ENCODE assay signal across 24 cellular contexts in genomic region chr5:166907314-166907713, GRCh38.
DNase-seq lines count a peak whose midpoint lies in the region; ATAC-seq and TF ChIP-seq lines count a peak whose summit lies in the region.
"Had no signal": no experiment of that assay in that cellular context is flagged by ENCODE, and none has a peak within 500 bp of the region (broad histone marks: within the 10 kb centered on the region; RNA-seq: fewer than 3 reads in every experiment).

No MANE protein-coding gene starts in this region.

- H3K4me1 ChIP-seq in SK-N-SH (ENCODE audit: control insufficient read depth in 1 of 2, insufficient read depth in 2 of 2, low read depth in 1 of 2, low read length in 1 of 2) (no peaks in the 10 kb centered on the region), mammary epithelial cell (ENCODE audit: insufficient read depth, low read length) (peaks cover 18% of the 10 kb centered on the region), foreskin keratinocyte (peaks cover 3% of the 10 kb centered on the region), Peyer's patch (no peaks in the 10 kb centered on the region)
- H3K4me1 ChIP-seq: BLaER1 had no signal

- H3K9me2 ChIP-seq in SK-N-SH, result no peaks in the 10 kb centered on the region

- H3K27ac ChIP-seq in SK-N-SH (ENCODE audit: low read depth in 2 of 2, low read length in 1 of 2), result no peak overlapping the region
- no peak overlapping the region for H3K27ac ChIP-seq in mammary epithelial cell (ENCODE audit: insufficient read depth, low read depth, low read length)
- H3K27ac ChIP-seq in foreskin keratinocyte, result no peak overlapping the region
- no peak overlapping the region for H3K27ac ChIP-seq in Peyer's patch
- H3K27ac ChIP-seq: 22Rv1, BLaER1, brain microvascular endothelial cell had no signal

- dilution Hi-C loops in mammary epithelial cell (cut with HindIII; ENCODE audit: low sequenced_read_pairs), result no loop called here

- H3K36me3 ChIP-seq in SK-N-SH (replicated peaks in 1 of 2; ENCODE audit: control insufficient read depth in 1 of 2, insufficient read depth in 2 of 2, low read length in 1 of 2), result no peaks in the 10 kb centered on the region
- no peaks in the 10 kb centered on the region for H3K36me3 ChIP-seq in mammary epithelial cell (ENCODE audit: insufficient read depth, low read length)
- H3K36me3 ChIP-seq in Peyer's patch, result no peaks in the 10 kb centered on the region
- H3K36me3 ChIP-seq: BLaER1, brain microvascular endothelial cell had no signal

- no peak for TF ChIP-seq CTCF in SK-N-SH (IDR thresholded peaks at IDR 0.05)
- no peak for TF ChIP-seq CTCF in mammary epithelial cell (conservative IDR thresholded peaks at IDR 0.05 in 1 of 2, IDR thresholded peaks at IDR 0.05 in 1 of 2; ENCODE audit: extremely low read depth in 1 of 2, insufficient read depth in 1 of 2, low read depth in 1 of 2, low read length in 2 of 2)
- no peak for TF ChIP-seq CTCF in foreskin keratinocyte (conservative IDR thresholded peaks at IDR 0.05)
- TF ChIP-seq CTCF in Peyer's patch (IDR thresholded peaks at IDR 0.05), result no peak

- POLR2A ChIA-PET in SK-N-SH (lab: Yijun Ruan, JAX), result no interaction called here

- H3K9ac ChIP-seq in SK-N-SH (no peak overlapping the region), mammary epithelial cell (ENCODE audit: insufficient read depth, low read length) (no peak overlapping the region)
- H3K9ac ChIP-seq: BLaER1 had no signal

- no peak for TF ChIP-seq EP300 in SK-N-SH (IDR thresholded peaks at IDR 0.05; ENCODE audit: borderline replicate concordance in 1 of 2, low read depth in 1 of 2, low read length in 1 of 2)

- H3K9me3 ChIP-seq in SK-N-SH, result no peaks in the 10 kb centered on the region
- H3K9me3 ChIP-seq in mammary epithelial cell (replicated peaks; ENCODE audit: insufficient read depth, low read length), result no peaks in the 10 kb centered on the region
- no peaks in the 10 kb centered on the region for H3K9me3 ChIP-seq in Peyer's patch
- H3K9me3 ChIP-seq: BLaER1, mucosa of descending colon had no signal

- TF ChIP-seq POLR2A in Peyer's patch (IDR thresholded peaks at IDR 0.05), result no peak

- H3K79me2 ChIP-seq in SK-N-SH (ENCODE audit: insufficient read depth), result no peaks in the 10 kb centered on the region; the same call in 1 of the 2 replicates
- no peaks in the 10 kb centered on the region for H3K79me2 ChIP-seq in mammary epithelial cell (ENCODE audit: insufficient read depth, low read length)

- ATAC-seq in SK-N-SH treated with all-trans-retinoic acid at 6 μM for 48 hours (no peak), foreskin keratinocyte (peak; percentile 70), GM19397 (IDR thresholded peaks at IDR 0.05; ENCODE audit: unreplicated experiment) (no peak)
- ATAC-seq: activated T-cell treated with anti-CD3 and anti-CD28 coated beads, Interleukin-2, amount 50 U/mL, for 4 hours; HepG2; left lobe of liver; mucosa of descending colon had no signal

- CTCF ChIA-PET in SK-N-SH (lab: Yijun Ruan, JAX) (no interaction called here), mammary epithelial cell (lab: Charles Lee; ENCODE audit: low non-redundant PET) (no interaction called here)

- H3K27me3 ChIP-seq in SK-N-SH (ENCODE audit: insufficient read depth) (no peaks in the 10 kb centered on the region), mammary epithelial cell (ENCODE audit: insufficient read depth, low read length) (no peaks in the 10 kb centered on the region), foreskin keratinocyte (no peaks in the 10 kb centered on the region), Peyer's patch (no peaks in the 10 kb centered on the region)
- H3K27me3 ChIP-seq: BLaER1, brain microvascular endothelial cell had no signal

- H3K4me2 ChIP-seq in SK-N-SH, result no peak overlapping the region
- no peak overlapping the region for H3K4me2 ChIP-seq in mammary epithelial cell (ENCODE audit: insufficient read depth, low read depth, low read length)
- H3K4me2 ChIP-seq: BLaER1 had no signal

- H4K20me1 ChIP-seq in SK-N-SH (ENCODE audit: insufficient read depth) (no peaks in the 10 kb centered on the region), mammary epithelial cell (ENCODE audit: insufficient read depth, low read length) (no peaks in the 10 kb centered on the region)
- H4K20me1 ChIP-seq: BLaER1 had no signal

- DNase-seq in SK-N-SH (no peak), mammary epithelial cell (peak; percentile 26), foreskin keratinocyte (peak; percentile 45 to 82), DMS153 (lab: John Stamatoyannopoulos, UW) (no peak), NCI-H2227 (lab: John Stamatoyannopoulos, UW; ENCODE audit: unreplicated experiment) (no peak), Peyer's patch (no peak)
- DNase-seq: activated CD4-positive, alpha-beta T cell treated with anti-CD3 and anti-CD28 coated beads for 1 hour; activated CD8-positive, alpha-beta memory T cell treated with anti-CD3 and anti-CD28 coated beads for 24 hours; activated T-cell treated with anti-CD3 and anti-CD28 coated beads, Interleukin-2, amount 50 U/mL, for 4 hours; brain microvascular endothelial cell; Calu3; EL; mucosa of descending colon; NCI-H1105; NCI-H2081 treated with DMSO at 0.1 percent for 48 hours; NCI-H510A treated with DMSO at 0.1 percent for 48 hours; stimulated activated CD4-positive, alpha-beta T cell treated with anti-CD3 and anti-CD28 coated beads, Interleukin-4, amount 100 ng/mL, for 24 hours; trophoblast cell had no signal

- in situ Hi-C loops in mammary epithelial cell (cut with MboI; ENCODE audit: low sequenced_read_pairs in 2 of 2), result no loop called here

- WGBS in SK-N-SH (ENCODE audit: low lambda C conversion rate), result 5% methylated on average over 4 of the region's 4 CpGs
- 10% methylated on average over 4 of the region's 4 CpGs for WGBS in mammary epithelial cell (ENCODE audit: low coverage, missing lambda C conversion rate)

- BruUV-seq in mammary epithelial cell (replicated peaks; lab: Mats Ljungman, UMichigan), result no TSS peak

- intact Hi-C loops in mammary epithelial cell (cut with micrococcal nuclease), result no loop called here

- TF ChIP-seq RAD21 in SK-N-SH (IDR thresholded peaks at IDR 0.05; ENCODE audit: low read length), result no peak

- H3K4me3 ChIP-seq in SK-N-SH (ENCODE audit: low read depth in 2 of 2, low read length in 1 of 2) (no peak overlapping the region), mammary epithelial cell (replicated peaks in 1 of 3; ENCODE audit: insufficient read depth in 1 of 3, low read depth in 2 of 3, low read length in 3 of 3) (no peak overlapping the region), Peyer's patch (no peak overlapping the region)
- H3K4me3 ChIP-seq: BLaER1, mucosa of descending colon had no signal

- no peaks in the 10 kb centered on the region for H3F3A ChIP-seq in SK-N-SH (replicated peaks; ENCODE audit: insufficient read depth)

- H2AFZ ChIP-seq in SK-N-SH (ENCODE audit: low read depth) (no peak overlapping the region), mammary epithelial cell (ENCODE audit: low read depth, low read length) (no peak overlapping the region)

TF ChIP-seq in SK-N-SH treated with all-trans-retinoic acid at 6 μM for 48 hours, 23 proteins besides CTCF, POLR2A, EP300 and RAD21 (continues in another document):
- no peak for TF ChIP-seq TCF4 (CRISPR knock-in tag; IDR thresholded peaks at IDR 0.05; ENCODE audit: borderline replicate concordance)
- peak; percentile 97 for TF ChIP-seq ISL1 (CRISPR knock-in tag; IDR thresholded peaks at IDR 0.05)
- no peak for TF ChIP-seq BACH2 (CRISPR knock-in tag; IDR thresholded peaks at IDR 0.05; ENCODE audit: borderline replicate concordance)
- TF ChIP-seq ARNTL (CRISPR knock-in tag; IDR thresholded peaks at IDR 0.05; ENCODE audit: borderline replicate concordance, low read depth), result no peak
- peak; percentile 85 for TF ChIP-seq CREB5 (CRISPR knock-in tag; IDR thresholded peaks at IDR 0.05; ENCODE audit: low read depth)

TF ChIP-seq in SK-N-SH, 30 proteins besides CTCF, POLR2A, EP300 and RAD21 (continues in another document):
- no peak for TF ChIP-seq RCOR1 (IDR thresholded peaks at IDR 0.05; ENCODE audit: low read length)
- no peak for TF ChIP-seq MXI1 (IDR thresholded peaks at IDR 0.05; ENCODE audit: low read depth, low read length)
- no peak for TF ChIP-seq EZH2phosphoT487 (IDR thresholded peaks at IDR 0.05; ENCODE audit: borderline replicate concordance, low read depth)
- TF ChIP-seq JUND (IDR thresholded peaks at IDR 0.05), result no peak
- no peak for TF ChIP-seq CHD2 (IDR thresholded peaks at IDR 0.05; ENCODE audit: low read length, partially characterized antibody)
- TF ChIP-seq ZBTB33 (IDR thresholded peaks at IDR 0.05; ENCODE audit: borderline replicate concordance, low read depth), result no peak
- no peak for TF ChIP-seq GABPA (IDR thresholded peaks at IDR 0.05; ENCODE audit: low read depth)
- no peak for TF ChIP-seq YY1 (IDR thresholded peaks at IDR 0.05; ENCODE audit: low read depth)
- no peak for TF ChIP-seq USF1 (IDR thresholded peaks at IDR 0.05; ENCODE audit: borderline replicate concordance, low read depth)
- TF ChIP-seq SMC3 (IDR thresholded peaks at IDR 0.05; ENCODE audit: low read depth, low read length), result no peak
- TF ChIP-seq GATA2 (CRISPR knock-in tag; IDR thresholded peaks at IDR 0.05), result no peak
- TF ChIP-seq FOSL2 (IDR thresholded peaks at IDR 0.05; ENCODE audit: borderline replicate concordance, low read depth), result no peak
- no peak for TF ChIP-seq ELF1 (IDR thresholded peaks at IDR 0.05)

Comparison
In these comparisons a context has a peak if more than half of its experiments do, and no peak if none do; other contexts are left out.
1. DNase-seq: peak in mammary epithelial cell (single experiment) and foreskin keratinocyte (2 of 2); none in SK-N-SH (single experiment), DMS153 (single experiment), NCI-H2227 (single experiment) and Peyer's patch (0 of 3).